ENCODE assay signal across 1 cellular context in the genomic region with DNA sequence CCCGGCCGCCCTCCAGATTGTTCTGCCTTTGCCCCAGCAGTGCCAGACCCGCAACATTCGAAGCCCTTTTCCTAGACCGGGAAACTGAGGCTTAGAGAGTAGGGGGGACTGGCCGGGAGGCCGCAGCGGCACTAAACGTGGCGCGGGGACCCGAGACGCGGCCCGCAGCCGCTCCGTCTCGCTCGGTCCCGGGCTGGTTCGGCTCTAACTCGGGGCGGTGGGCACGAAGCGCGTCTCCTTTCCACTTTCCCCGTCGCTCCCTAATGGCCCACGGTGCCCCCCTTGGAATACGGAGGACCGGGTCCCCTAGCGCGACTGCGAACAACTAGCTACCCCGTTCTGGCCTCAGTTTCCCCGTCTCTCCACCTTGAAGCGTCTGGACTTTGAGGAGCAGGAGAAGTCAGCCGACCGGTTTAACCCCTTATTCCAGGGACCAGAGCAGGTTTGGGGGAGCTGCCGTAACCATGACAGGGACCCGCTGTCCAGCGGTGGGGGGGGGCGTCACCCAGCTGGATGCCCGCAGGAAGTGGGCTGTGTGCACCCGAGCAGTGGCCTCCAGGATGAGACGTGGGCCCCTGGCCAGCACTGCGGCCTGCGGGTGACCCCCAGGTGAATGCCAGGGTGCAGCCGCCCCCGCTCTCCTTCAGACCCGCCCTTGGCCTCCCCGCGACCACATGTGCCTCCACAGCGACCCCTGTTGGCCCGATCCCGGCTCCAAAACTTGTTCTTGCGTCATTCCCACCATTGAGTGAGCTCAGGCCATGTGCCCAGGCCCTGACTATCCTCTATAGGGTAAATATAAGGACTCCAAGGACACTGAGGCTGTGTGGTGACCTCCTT.
TF ChIP-seq lines count a peak whose summit lies in the region.

No MANE protein-coding gene starts in this region.

TF ChIP-seq in HepG2, 621 proteins besides CTCF, POLR2A, EP300 and RAD21 (continued from another document and continues in another):
- no peak for TF ChIP-seq ZBTB46 (CRISPR knock-in tag; IDR thresholded peaks at IDR 0.05; ENCODE audit: borderline replicate concordance)
- no peak for TF ChIP-seq ZNF777 (CRISPR knock-in tag; IDR thresholded peaks at IDR 0.05)
- peak; percentile 86 for TF ChIP-seq MED13 (CRISPR knock-in tag; IDR thresholded peaks at IDR 0.05)
- TF ChIP-seq, protein P1, sequence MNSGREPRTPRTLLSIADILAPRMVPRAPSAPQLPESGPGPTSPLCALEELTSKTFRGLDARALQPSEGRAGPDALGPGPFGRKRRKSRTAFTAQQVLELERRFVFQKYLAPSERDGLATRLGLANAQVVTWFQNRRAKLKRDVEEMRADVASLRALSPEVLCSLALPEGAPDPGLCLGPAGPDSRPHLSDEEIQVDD (CRISPR knock-in tag; IDR thresholded peaks at IDR 0.05; ENCODE audit: borderline replicate concordance) = peak; percentile 60; the same call in 1 of the 2 replicates
- TF ChIP-seq ARHGAP35 (CRISPR knock-in tag; IDR thresholded peaks at IDR 0.05; ENCODE audit: borderline replicate concordance) = peak; percentile 51; the same call in 1 of the 2 replicates
- TF ChIP-seq ZNF768 (CRISPR knock-in tag; IDR thresholded peaks at IDR 0.05) = peak; percentile 17; the same call in 1 of the 2 replicates
- no peak for TF ChIP-seq ZNF264 (CRISPR knock-in tag; IDR thresholded peaks at IDR 0.05)
- TF ChIP-seq RNF219 (CRISPR knock-in tag; IDR thresholded peaks at IDR 0.05) = 0 out of 2 replicates have a peak, but pooled peaks have one; percentile 2
- peak; percentile 84; the same call in 1 of the 2 replicates for TF ChIP-seq ZNF574 (CRISPR knock-in tag; IDR thresholded peaks at IDR 0.05)
- peak; percentile 79 for TF ChIP-seq HDAC2 (CRISPR knock-in tag; IDR thresholded peaks at IDR 0.05)
- peak; percentile 83; the same call in 1 of the 2 replicates for TF ChIP-seq YEATS2 (CRISPR knock-in tag; IDR thresholded peaks at IDR 0.05; ENCODE audit: borderline replicate concordance)
- TF ChIP-seq SIX4 (CRISPR knock-in tag; IDR thresholded peaks at IDR 0.05) = peak; percentile 56; the same call in 1 of the 2 replicates
- TF ChIP-seq THRA (CRISPR knock-in tag; IDR thresholded peaks at IDR 0.05; ENCODE audit: borderline replicate concordance) = peak; percentile 95
- TF ChIP-seq ZNF572 (CRISPR knock-in tag; IDR thresholded peaks at IDR 0.05) = no peak
- no peak for TF ChIP-seq ZNF3 (CRISPR knock-in tag; IDR thresholded peaks at IDR 0.05)
- peak; percentile 59 to 64 for TF ChIP-seq NR2F1 (CRISPR knock-in tag; IDR thresholded peaks at IDR 0.05)
- peak; percentile 74 for TF ChIP-seq ZNF343 (CRISPR knock-in tag; IDR thresholded peaks at IDR 0.05)
- peak; percentile 82; the same call in 1 of the 2 replicates for TF ChIP-seq CBFB (CRISPR knock-in tag; IDR thresholded peaks at IDR 0.05)
- TF ChIP-seq, protein P2, sequence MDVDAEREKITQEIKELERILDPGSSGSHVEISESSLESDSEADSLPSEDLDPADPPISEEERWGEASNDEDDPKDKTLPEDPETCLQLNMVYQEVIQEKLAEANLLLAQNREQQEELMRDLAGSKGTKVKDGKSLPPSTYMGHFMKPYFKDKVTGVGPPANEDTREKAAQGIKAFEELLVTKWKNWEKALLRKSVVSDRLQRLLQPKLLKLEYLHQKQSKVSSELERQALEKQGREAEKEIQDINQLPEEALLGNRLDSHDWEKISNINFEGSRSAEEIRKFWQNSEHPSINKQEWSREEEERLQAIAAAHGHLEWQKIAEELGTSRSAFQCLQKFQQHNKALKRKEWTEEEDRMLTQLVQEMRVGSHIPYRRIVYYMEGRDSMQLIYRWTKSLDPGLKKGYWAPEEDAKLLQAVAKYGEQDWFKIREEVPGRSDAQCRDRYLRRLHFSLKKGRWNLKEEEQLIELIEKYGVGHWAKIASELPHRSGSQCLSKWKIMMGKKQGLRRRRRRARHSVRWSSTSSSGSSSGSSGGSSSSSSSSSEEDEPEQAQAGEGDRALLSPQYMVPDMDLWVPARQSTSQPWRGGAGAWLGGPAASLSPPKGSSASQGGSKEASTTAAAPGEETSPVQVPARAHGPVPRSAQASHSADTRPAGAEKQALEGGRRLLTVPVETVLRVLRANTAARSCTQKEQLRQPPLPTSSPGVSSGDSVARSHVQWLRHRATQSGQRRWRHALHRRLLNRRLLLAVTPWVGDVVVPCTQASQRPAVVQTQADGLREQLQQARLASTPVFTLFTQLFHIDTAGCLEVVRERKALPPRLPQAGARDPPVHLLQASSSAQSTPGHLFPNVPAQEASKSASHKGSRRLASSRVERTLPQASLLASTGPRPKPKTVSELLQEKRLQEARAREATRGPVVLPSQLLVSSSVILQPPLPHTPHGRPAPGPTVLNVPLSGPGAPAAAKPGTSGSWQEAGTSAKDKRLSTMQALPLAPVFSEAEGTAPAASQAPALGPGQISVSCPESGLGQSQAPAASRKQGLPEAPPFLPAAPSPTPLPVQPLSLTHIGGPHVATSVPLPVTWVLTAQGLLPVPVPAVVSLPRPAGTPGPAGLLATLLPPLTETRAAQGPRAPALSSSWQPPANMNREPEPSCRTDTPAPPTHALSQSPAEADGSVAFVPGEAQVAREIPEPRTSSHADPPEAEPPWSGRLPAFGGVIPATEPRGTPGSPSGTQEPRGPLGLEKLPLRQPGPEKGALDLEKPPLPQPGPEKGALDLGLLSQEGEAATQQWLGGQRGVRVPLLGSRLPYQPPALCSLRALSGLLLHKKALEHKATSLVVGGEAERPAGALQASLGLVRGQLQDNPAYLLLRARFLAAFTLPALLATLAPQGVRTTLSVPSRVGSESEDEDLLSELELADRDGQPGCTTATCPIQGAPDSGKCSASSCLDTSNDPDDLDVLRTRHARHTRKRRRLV (CRISPR knock-in tag; IDR thresholded peaks at IDR 0.05) = peak; percentile 59; the same call in 1 of the 2 replicates
- no peak for TF ChIP-seq TCF7L2 (IDR thresholded peaks at IDR 0.05; ENCODE audit: low read depth, low read length)
- TF ChIP-seq ZFP36 (IDR thresholded peaks at IDR 0.05; ENCODE audit: borderline replicate concordance, low read depth, low read length, partially characterized antibody) = no peak
- peak; percentile 59 for TF ChIP-seq CBX1 (IDR thresholded peaks at IDR 0.05; ENCODE audit: low read depth)
- TF ChIP-seq ZNF432 (CRISPR knock-in tag; IDR thresholded peaks at IDR 0.05; ENCODE audit: borderline replicate concordance) = no peak
- TF ChIP-seq ZBTB14 (CRISPR knock-in tag; IDR thresholded peaks at IDR 0.05) = peak; percentile 54
- peak; percentile 79 for TF ChIP-seq TAF1 (CRISPR knock-in tag; IDR thresholded peaks at IDR 0.05)
- TF ChIP-seq REPIN1 (CRISPR knock-in tag; IDR thresholded peaks at IDR 0.05; ENCODE audit: borderline replicate concordance, low read depth) = peak; percentile 61
- peak; percentile 53; the same call in 1 of the 2 replicates for TF ChIP-seq BRCA1 (CRISPR knock-in tag; IDR thresholded peaks at IDR 0.05)
- 0 out of 2 replicates have a peak, but pooled peaks have one; percentile 11 for TF ChIP-seq ZNF672 (CRISPR knock-in tag; IDR thresholded peaks at IDR 0.05)
- peak; percentile 69 for TF ChIP-seq FOXO1 (CRISPR knock-in tag; IDR thresholded peaks at IDR 0.05)
- TF ChIP-seq ZNF256 (CRISPR knock-in tag; conservative IDR thresholded peaks at IDR 0.05) = peak; percentile 40; the same call in 1 of the 2 replicates
- 0 out of 2 replicates have a peak, but pooled peaks have one; percentile 1 for TF ChIP-seq ZNF567 (CRISPR knock-in tag; IDR thresholded peaks at IDR 0.05; ENCODE audit: borderline replicate concordance)
- peak; percentile 74 for TF ChIP-seq NR2F6 (IDR thresholded peaks at IDR 0.05)
- TF ChIP-seq NR2F6 (CRISPR knock-in tag; IDR thresholded peaks at IDR 0.05) = peak; percentile 90
- peak; percentile 64; the same call in 1 of the 2 replicates for TF ChIP-seq ESRRA (CRISPR knock-in tag; IDR thresholded peaks at IDR 0.05; ENCODE audit: low read depth)
- TF ChIP-seq TP53 (CRISPR knock-in tag; conservative IDR thresholded peaks at IDR 0.05) = peak; percentile 70; the same call in 1 of the 2 replicates
- TF ChIP-seq ZNF430 (CRISPR knock-in tag; IDR thresholded peaks at IDR 0.05) = peak; percentile 83; the same call in 1 of the 2 replicates
- TF ChIP-seq HMG20A (CRISPR knock-in tag; IDR thresholded peaks at IDR 0.05; ENCODE audit: borderline replicate concordance) = peak; percentile 49; the same call in 1 of the 2 replicates
- peak; percentile 77; the same call in 1 of the 2 replicates for TF ChIP-seq FOXK1 (CRISPR knock-in tag; IDR thresholded peaks at IDR 0.05; ENCODE audit: borderline replicate concordance, low read depth)
- TF ChIP-seq, protein P3, sequence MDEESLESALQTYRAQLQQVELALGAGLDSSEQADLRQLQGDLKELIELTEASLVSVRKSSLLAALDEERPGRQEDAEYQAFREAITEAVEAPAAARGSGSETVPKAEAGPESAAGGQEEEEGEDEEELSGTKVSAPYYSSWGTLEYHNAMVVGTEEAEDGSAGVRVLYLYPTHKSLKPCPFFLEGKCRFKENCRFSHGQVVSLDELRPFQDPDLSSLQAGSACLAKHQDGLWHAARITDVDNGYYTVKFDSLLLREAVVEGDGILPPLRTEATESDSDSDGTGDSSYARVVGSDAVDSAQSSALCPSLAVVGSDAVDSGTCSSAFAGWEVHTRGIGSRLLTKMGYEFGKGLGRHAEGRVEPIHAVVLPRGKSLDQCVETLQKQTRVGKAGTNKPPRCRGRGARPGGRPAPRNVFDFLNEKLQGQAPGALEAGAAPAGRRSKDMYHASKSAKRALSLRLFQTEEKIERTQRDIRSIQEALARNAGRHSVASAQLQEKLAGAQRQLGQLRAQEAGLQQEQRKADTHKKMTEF (CRISPR knock-in tag; IDR thresholded peaks at IDR 0.05) = peak; percentile 84
- TF ChIP-seq ZNF570 (CRISPR knock-in tag; IDR thresholded peaks at IDR 0.05; ENCODE audit: borderline replicate concordance) = no peak
